13 cellular contexts compared by ENCODE assay signal in the genomic region with DNA sequence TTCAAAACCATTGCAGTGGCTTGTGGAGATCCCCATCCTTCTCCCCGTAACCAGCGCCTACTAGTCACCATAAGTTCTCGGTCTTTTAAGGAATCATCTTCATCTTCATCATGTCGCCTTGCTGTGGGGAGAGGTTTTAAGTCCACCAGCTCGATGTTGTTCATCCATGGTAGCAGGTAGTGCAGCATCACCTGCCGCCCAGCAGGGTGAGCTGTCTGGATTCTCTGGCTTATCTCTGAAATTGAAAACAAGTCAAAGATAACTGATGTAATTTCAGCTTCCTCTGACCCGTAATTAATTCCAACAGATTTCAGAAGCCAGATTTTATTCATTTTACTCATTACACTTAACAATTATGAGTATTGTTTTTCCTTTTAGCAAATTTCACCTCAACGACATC.
DNase-seq lines count a peak whose midpoint lies in the region; TF ChIP-seq lines count a peak whose summit lies in the region.
"Had no signal": no experiment of that assay in that cellular context is flagged by ENCODE, and none has a peak within 500 bp of the region (broad histone marks: within the 10 kb centered on the region; RNA-seq: fewer than 3 reads in every experiment).

No MANE protein-coding gene starts in this region.

- DNase-seq in ACHN (peak; percentile 15), ELR (ENCODE audit: low read depth) (peak; percentile 32), RKO (ENCODE audit: low spot score) (peak; percentile 27), foreskin fibroblast (peak in 1 of 2 donors; percentile 14), globus pallidus (ENCODE audit: low spot score) (no peak), T-helper 9 cell (no peak)
- DNase-seq in NK-92 treated with Interleukin-12 subunit alpha and Interleukin-12 subunit beta, amount 100 ng/mL, for 24 hours (lab: John Stamatoyannopoulos, UW) = no peak
- no peak for DNase-seq in activated CD4-positive, alpha-beta T cell treated with anti-CD3 and anti-CD28 coated beads, Interleukin-2, amount 50 U/mL, for 4 hours
- DNase-seq: activated CD4-positive, alpha-beta T cell treated with anti-CD3 and anti-CD28 coated beads, Interleukin-2, amount 50 U/mL, for 1 hour; DMS79; mesenchymal stem cell; SHP77 treated with DMSO at 0.1 percent for 48 hours; sigmoid colon had no signal

- peak; percentile 25 for TF ChIP-seq CTCF in foreskin fibroblast (IDR thresholded peaks at IDR 0.05; ENCODE audit: low read depth, low read length)

- in situ Hi-C loops in ACHN (cut with HindIII; ENCODE audit: low pct_ligation_motif_present, low pct_unique_long_range_greater_than_20kb, low sequenced_read_pairs) = loop anchor here (25.0 kb wide), 1 partner anchor 405 kb away; no protein-coding TSS in a partner anchor

- no peak overlapping the region for H3K4me3 ChIP-seq in foreskin fibroblast (ENCODE audit: low read depth in 1 of 2, low read length in 2 of 2)
- H3K4me3 ChIP-seq: sigmoid colon had no signal

Comparison
In these comparisons a context has a peak if more than half of its experiments do, and no peak if none do; other contexts are left out.
1. DNase-seq: peak in ACHN (single experiment), ELR (single experiment) and RKO (single experiment); none in NK-92 treated with Interleukin-12 subunit alpha and Interleukin-12 subunit beta, amount 100 ng/mL, for 24 hours (single experiment), globus pallidus (single experiment), T-helper 9 cell (single experiment) and activated CD4-positive, alpha-beta T cell treated with anti-CD3 and anti-CD28 coated beads, Interleukin-2, amount 50 U/mL, for 4 hours (0 of 2).